Comparison of ENCODE assay signal across 1 cellular context in genomic region chr11:559712-560304, GRCh38.
TF ChIP-seq lines count a peak whose summit lies in the region.

No MANE protein-coding gene starts in this region.

TF ChIP-seq in liver, 16 proteins besides CTCF, POLR2A, EP300 and RAD21 (continued from another document):
- TF ChIP-seq REST (IDR thresholded peaks at IDR 0.05) (peak; percentile 43), NR2F2 (IDR thresholded peaks at IDR 0.05) (peak; percentile 9), HNF4A (conservative IDR thresholded peaks at IDR 0.05) (peak; percentile 18 to 35), TAF1 (conservative IDR thresholded peaks at IDR 0.05) (no peak), MAX (IDR thresholded peaks at IDR 0.05) (no peak), GABPA (IDR thresholded peaks at IDR 0.05 in 1 of 2, conservative IDR thresholded peaks at IDR 0.05 in 1 of 2) (peak in 1 of 2 donors; percentile 68), HNF4G (IDR thresholded peaks at IDR 0.05) (no peak), FOXA1 (IDR thresholded peaks at IDR 0.05) (no peak)
